Comparison of ENCODE assay signal across 8 cellular contexts in genomic region chr3:63961891-63962290, GRCh38. TPM values are rescaled to one million over a fixed set of nuclear protein-coding genes. Genes with fewer than 3 reads are reported as not detected.
DNase-seq lines count a peak whose midpoint lies in the region; ATAC-seq, FAIRE-seq and TF ChIP-seq lines count a peak whose summit lies in the region.

No MANE protein-coding gene starts in this region.

- H3K79me2 ChIP-seq in MM.1S (ENCODE audit: low read length) (peaks cover 24% of the 10 kb centered on the region), keratinocyte (ENCODE audit: control insufficient read depth, insufficient read depth, low read length) (peaks cover 38% of the 10 kb centered on the region)

- H3K9me3 Mint-ChIP-seq in activated T-helper 17 cell treated with anti-CD3 and anti-CD28 coated beads, Interleukin-2, amount 50 U/mL, for 72 hours = no peaks in the 10 kb centered on the region
- no peaks in the 10 kb centered on the region for H3K9me3 Mint-ChIP-seq in activated T-helper 2 cell treated with anti-CD3 and anti-CD28 coated beads, Interferon-gamma antibody, Interleukin-2, Interleukin-4, amounts not matched to agents 10 μg/mL and 5 μg/mL and 100 μg/mL, durations not matched to agents 14 hours and 24 hours and 36 hours

- 3 to 20% methylated on average over 2 of the region's 2 CpGs for WGBS in transverse colon (ENCODE audit: low coverage in 1 of 2), 2 donors

- H3K4me2 ChIP-seq in MM.1S (ENCODE audit: low read depth, low read length) (no peak overlapping the region), keratinocyte (ENCODE audit: control insufficient read depth, extremely low read depth, insufficient read depth, low read depth, low read length) (no peak overlapping the region)

- no peak for TF ChIP-seq EP300 in transverse colon (IDR thresholded peaks at IDR 0.05; ENCODE audit: low read depth)

- H4K20me1 ChIP-seq in MM.1S (ENCODE audit: insufficient read depth, low read length) = no peaks in the 10 kb centered on the region
- no peaks in the 10 kb centered on the region for H4K20me1 ChIP-seq in keratinocyte (ENCODE audit: control insufficient read depth, extremely low read depth, insufficient read depth, low read length)

- no peak for TF ChIP-seq POLR2A in transverse colon (IDR thresholded peaks at IDR 0.05)

- H3K4me3 Mint-ChIP-seq in activated T-helper 17 cell treated with anti-CD3 and anti-CD28 coated beads, Interleukin-2, amount 50 U/mL, for 72 hours = no peak overlapping the region
- H3K4me3 Mint-ChIP-seq in activated T-helper 2 cell treated with anti-CD3 and anti-CD28 coated beads, Interferon-gamma antibody, Interleukin-2, Interleukin-4, amounts not matched to agents 10 μg/mL and 5 μg/mL and 100 μg/mL, durations not matched to agents 14 hours and 24 hours and 36 hours (ENCODE audit: low read depth) = no peak overlapping the region

- H3K9ac ChIP-seq in MM.1S (ENCODE audit: low read length) (no peak overlapping the region), keratinocyte (ENCODE audit: control insufficient read depth, extremely low read depth, insufficient read depth, low read length) (no peak overlapping the region)

- H2AFZ ChIP-seq in MM.1S (ENCODE audit: low read length) (no peak overlapping the region), keratinocyte (ENCODE audit: control insufficient read depth, low read length) (no peak overlapping the region)

- in situ Hi-C loops in transverse colon (cut with MboI; ENCODE audit: low pct_ligation_motif_present in 1 of 4, low pct_unique_long_range_greater_than_20kb in 1 of 4, low sequenced_read_pairs in 3 of 4) = no loop called here

- H3F3A ChIP-seq in MM.1S (ENCODE audit: insufficient read depth, low read length) = 0 out of 2 replicates have a peak, but pooled peaks cover 6% of the 10 kb centered on the region

- H3K9me3 ChIP-seq in MM.1S (replicated peaks; ENCODE audit: insufficient read depth, low read length) (no peaks in the 10 kb centered on the region), keratinocyte (ENCODE audit: control insufficient read depth, low read depth, low read length) (no peaks in the 10 kb centered on the region), transverse colon (no peaks in the 10 kb centered on the region)

- no peaks in the 10 kb centered on the region for H3K27me3 ChIP-seq in MM.1S (replicated peaks; ENCODE audit: insufficient read depth, low read length)
- no peaks in the 10 kb centered on the region for H3K27me3 ChIP-seq in keratinocyte (ENCODE audit: control insufficient read depth, extremely low read depth, insufficient read depth, low read length)
- no peaks in the 10 kb centered on the region for H3K27me3 ChIP-seq in transverse colon

- H3K27ac Mint-ChIP-seq in activated T-helper 17 cell treated with anti-CD3 and anti-CD28 coated beads, Interleukin-2, amount 50 U/mL, for 72 hours = no peak overlapping the region
- no peak overlapping the region for H3K27ac Mint-ChIP-seq in activated T-helper 2 cell treated with anti-CD3 and anti-CD28 coated beads, Interferon-gamma antibody, Interleukin-2, Interleukin-4, amounts not matched to agents 10 μg/mL and 5 μg/mL and 100 μg/mL, durations not matched to agents 14 hours and 24 hours and 36 hours

- peak; percentile 70 for ATAC-seq in activated T-helper 17 cell treated with anti-CD3 and anti-CD28 coated beads, Interleukin-2, amount 50 U/mL, for 72 hours (replicated peaks)

- TF ChIP-seq CTCF in 22Rv1 (IDR thresholded peaks at IDR 0.05) (peak; percentile 78), GM12864 (IDR thresholded peaks at IDR 0.05; ENCODE audit: low read depth, low read length, missing control alignments) (peak; percentile 63), MM.1S (IDR thresholded peaks at IDR 0.05; ENCODE audit: low read length) (peak; percentile 59), keratinocyte (optimal IDR thresholded peaks at IDR 0.05 in 1 of 3, IDR thresholded peaks at IDR 0.05 in 1 of 3, conservative IDR thresholded peaks at IDR 0.05 in 1 of 3; ENCODE audit: extremely low read depth in 1 of 3, insufficient read depth in 2 of 3, low read length in 3 of 3) (peak in 2 of 3 experiments; percentile 41 to 56), transverse colon (IDR thresholded peaks at IDR 0.05) (peak; percentile 64 to 81 (median 73))

- H3K4me1 ChIP-seq in MM.1S (ENCODE audit: low read length) (peaks cover 4% of the 10 kb centered on the region; the same call in 1 of the 2 replicates), keratinocyte (ENCODE audit: control insufficient read depth, extremely low read depth, insufficient read depth, low read length) (peaks cover 19% of the 10 kb centered on the region), transverse colon (peaks cover 4 to 71% (median 38%) of the 10 kb centered on the region in 4 donors)

- peak; percentile 5 for FAIRE-seq in keratinocyte (lab: Jason Lieb, UNC)

- H3K9me2 ChIP-seq in MM.1S (replicated peaks; ENCODE audit: insufficient read depth, low read length) = no peaks in the 10 kb centered on the region

- H3K27me3 Mint-ChIP-seq in activated T-helper 17 cell treated with anti-CD3 and anti-CD28 coated beads, Interleukin-2, amount 50 U/mL, for 72 hours = no peaks in the 10 kb centered on the region
- no peaks in the 10 kb centered on the region for H3K27me3 Mint-ChIP-seq in activated T-helper 2 cell treated with anti-CD3 and anti-CD28 coated beads, Interferon-gamma antibody, Interleukin-2, Interleukin-4, amounts not matched to agents 10 μg/mL and 5 μg/mL and 100 μg/mL, durations not matched to agents 14 hours and 24 hours and 36 hours (ENCODE audit: low read depth)

- CTCF ChIA-PET in HEK293T (lab: Yijun Ruan, JAX) = interaction anchor here (0.6 to 1.6 kb wide), 9 partner anchors 10 to 316 kb away, joined by 3 to 7 read pairs (median 3); no protein-coding TSS in a partner anchor

- intact Hi-C loops in transverse colon (cut with DNase I; ENCODE audit: low total_unique reads) = no loop called here
- intact Hi-C loops in activated T-helper 2 cell treated with anti-CD3 and anti-CD28 coated beads, Interferon-gamma antibody, Interleukin-2, Interleukin-4, amounts not matched to agents 10 μg/mL and 5 μg/mL and 100 μg/mL, durations not matched to agents 14 hours and 24 hours and 36 hours (cut with micrococcal nuclease) = loop anchor here (1.0 to 10.0 kb wide), 4 partner anchors 10 to 97 kb away; partner anchors contain the start of genes ATXN7 and THOC7

- DNase-seq in GM12864 (ENCODE audit: low read depth) (no peak), HEK293T (ENCODE audit: extremely low spot score) (peak; percentile 46), MM.1S (peak; percentile 56), keratinocyte (ENCODE audit: low read depth, low spot score) (peak; percentile 54), transverse colon (no peak)
- DNase-seq in activated T-helper 2 cell treated with anti-CD3 and anti-CD28 coated beads, Interferon-gamma antibody, Interleukin-2, Interleukin-4, amounts not matched to agents 10 μg/mL and 5 μg/mL and 100 μg/mL, durations not matched to agents 14 hours and 24 hours and 36 hours (ENCODE audit: low spot score) = no peak

- H3K9me1 ChIP-seq in keratinocyte (ENCODE audit: control insufficient read depth, extremely low read depth, insufficient read depth, low read length) = no peaks in the 10 kb centered on the region

- H3K36me3 ChIP-seq in MM.1S (replicated peaks; ENCODE audit: insufficient read depth, low read length) (no peaks in the 10 kb centered on the region), keratinocyte (ENCODE audit: control insufficient read depth in 2 of 2, extremely low read depth in 1 of 2, insufficient read depth in 2 of 2, low read length in 2 of 2) (peaks cover 0 to 7% of the 10 kb centered on the region in 2 experiments), transverse colon (no peaks in the 10 kb centered on the region)

- no peak overlapping the region for H3K4me3 ChIP-seq in GM12864 (ENCODE audit: low read depth, low read length)
- no peak overlapping the region for H3K4me3 ChIP-seq in MM.1S (ENCODE audit: low read length)
- no peak overlapping the region for H3K4me3 ChIP-seq in keratinocyte (ENCODE audit: control insufficient read depth in 2 of 3, extremely low read depth in 1 of 3, insufficient read depth in 2 of 3, low read depth in 1 of 3, low read length in 3 of 3)
- no peak overlapping the region for H3K4me3 ChIP-seq in transverse colon

- POLR2A ChIA-PET in HEK293T (lab: Yijun Ruan, JAX) = no interaction called here

- dilution Hi-C loops in keratinocyte (cut with MboI; ENCODE audit: extremely low pct_ligation_motif_present, low sequenced_read_pairs) = no loop called here

- H3K27ac ChIP-seq in 22Rv1 (no peak overlapping the region), MM.1S (ENCODE audit: low read length) (no peak overlapping the region), keratinocyte (ENCODE audit: control insufficient read depth, insufficient read depth, low read length) (no peak overlapping the region), transverse colon (peak overlapping the region in 1 of 4 donors; percentile 75)

- peaks cover 40% of the 10 kb centered on the region for H3K4me1 Mint-ChIP-seq in activated T-helper 17 cell treated with anti-CD3 and anti-CD28 coated beads, Interleukin-2, amount 50 U/mL, for 72 hours
- peaks cover 44% of the 10 kb centered on the region for H3K4me1 Mint-ChIP-seq in activated T-helper 2 cell treated with anti-CD3 and anti-CD28 coated beads, Interferon-gamma antibody, Interleukin-2, Interleukin-4, amounts not matched to agents 10 μg/mL and 5 μg/mL and 100 μg/mL, durations not matched to agents 14 hours and 24 hours and 36 hours (ENCODE audit: low read depth)

- H3K36me3 Mint-ChIP-seq in activated T-helper 17 cell treated with anti-CD3 and anti-CD28 coated beads, Interleukin-2, amount 50 U/mL, for 72 hours (ENCODE audit: low read depth) = no peaks in the 10 kb centered on the region
- peaks cover 4% of the 10 kb centered on the region for H3K36me3 Mint-ChIP-seq in activated T-helper 2 cell treated with anti-CD3 and anti-CD28 coated beads, Interferon-gamma antibody, Interleukin-2, Interleukin-4, amounts not matched to agents 10 μg/mL and 5 μg/mL and 100 μg/mL, durations not matched to agents 14 hours and 24 hours and 36 hours (ENCODE audit: low read depth)

TF ChIP-seq in HEK293T, 16 proteins besides CTCF, POLR2A, EP300 and RAD21 (continues in another document):
- TF ChIP-seq ELF4 (IDR thresholded peaks at IDR 0.05) = no peak
- TF ChIP-seq SP1 (IDR thresholded peaks at IDR 0.05) = no peak
- TF ChIP-seq CTBP1 (IDR thresholded peaks at IDR 0.05; ENCODE audit: borderline replicate concordance) = no peak

RNA-seq across cellular contexts. Expression of gene SCAANT1, which starts 49.7 kb away (rescaled TPM):
- 1 to 10 TPM in 1 of 2 donors, not detected in 1; 2.4 TPM for total RNA-seq in activated T-helper 17 cell treated with anti-CD3 and anti-CD28 coated beads, Interleukin-2, amount 50 U/mL, for 72 hours
- polyA plus RNA-seq in keratinocyte = not detected in 3 replicates
- not detected for polyA plus RNA-seq in keratinocyte (2011; ENCODE audit: low read depth)
- not detected in 2 replicates for polyA plus RNA-seq in keratinocyte (2011; cell fraction: cytosol; rRNA removed)
- polyA plus RNA-seq in keratinocyte (2011; cell fraction: nucleus; rRNA removed) = not detected in 2 replicates
- not detected in 2 replicates for polyA plus RNA-seq in keratinocyte (2012; ENCODE audit: low replicate concordance)
- polyA minus RNA-seq in keratinocyte = not detected in 3 replicates
- polyA minus RNA-seq in keratinocyte (2011; cell fraction: cytosol; rRNA and poly(A)+ RNA removed) = not detected
- polyA minus RNA-seq in keratinocyte (2011; cell fraction: nucleus; rRNA and poly(A)+ RNA removed) = not detected in 2 replicates
- not detected for total RNA-seq in transverse colon
- 1.8 TPM in 1 of 2 replicates, not detected in the other for total RNA-seq in activated T-helper 2 cell treated with anti-CD3 and anti-CD28 coated beads, Interferon-gamma antibody, Interleukin-2, Interleukin-4, amounts not matched to agents 10 μg/mL and 5 μg/mL and 100 μg/mL, durations not matched to agents 14 hours and 24 hours and 36 hours

Comparison
In these comparisons a context has a peak if more than half of its experiments do, and no peak if none do; other contexts are left out.
1. DNase-seq: peak in HEK293T (single experiment), MM.1S (single experiment) and keratinocyte (single experiment); none in GM12864 (single experiment), transverse colon (single experiment) and activated T-helper 2 cell treated with anti-CD3 and anti-CD28 coated beads, Interferon-gamma antibody, Interleukin-2, Interleukin-4, amounts not matched to agents 10 μg/mL and 5 μg/mL and 100 μg/mL, durations not matched to agents 14 hours and 24 hours and 36 hours (single experiment).
2. Peak in every context shown above with its lines, with median percentiles within 50 percentile points of each other: CTCF ChIP-seq.